8 cellular contexts compared by ENCODE assay signal in the genomic region with DNA sequence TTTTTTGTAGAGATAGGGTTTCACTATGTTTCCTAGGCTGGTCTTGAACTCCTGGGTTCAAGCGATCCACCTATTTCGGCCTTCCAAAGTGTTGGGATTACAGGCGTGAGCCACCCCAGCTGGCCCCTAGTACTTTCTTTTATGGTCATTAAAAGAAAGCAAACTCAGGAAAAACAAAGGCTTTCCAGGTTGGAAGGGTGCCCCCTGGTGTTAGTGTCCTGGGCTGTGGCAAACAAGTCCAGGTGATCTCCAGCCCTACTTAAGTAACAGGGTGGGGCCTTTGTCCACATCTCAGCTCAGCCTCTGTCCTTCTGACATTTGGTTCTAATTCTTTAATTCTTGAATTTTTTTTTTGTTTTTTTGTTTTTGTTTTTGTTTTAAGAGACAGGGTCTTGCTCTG. TPM values are rescaled to one million over a fixed set of nuclear protein-coding genes. Genes with fewer than 3 reads are reported as not detected.
DNase-seq lines count a peak whose midpoint lies in the region; ATAC-seq and TF ChIP-seq lines count a peak whose summit lies in the region.

No MANE protein-coding gene starts in this region.

- POLR2A ChIA-PET in WTC11 (lab: Charles Lee): interaction anchor here (0.7 kb wide), 1 partner anchor 74 kb away, joined by 3 read pairs; no protein-coding TSS in a partner anchor

- in situ Hi-C loops in HAP-1 (cut with MboI; ENCODE audit: low sequenced_read_pairs): no loop called here

- peak; percentile 84 for TF ChIP-seq CTCF in C4-2B (conservative IDR thresholded peaks at IDR 0.05)
- TF ChIP-seq CTCF in WTC11 (IDR thresholded peaks at IDR 0.05): 0 out of 2 replicates have a peak, but pooled peaks have one; percentile 22
- TF ChIP-seq CTCF in fibroblast of pulmonary artery (IDR thresholded peaks at IDR 0.05; ENCODE audit: low read length, missing control alignments): peak; percentile 69

- ATAC-seq in WTC11 (peak; percentile 46; the same call in 1 of the 2 replicates), esophagus mucosa (no peak), GM21737 (IDR thresholded peaks at IDR 0.05; ENCODE audit: unreplicated experiment) (no peak)

- CTCF ChIA-PET in WTC11 (lab: Charles Lee): interaction anchor here (0.6 to 17.3 kb wide), 27 partner anchors 9 to 132 kb away, joined by 3 to 293 read pairs (median 5); a partner anchor contains a TSS

- peaks cover 44% of the 10 kb centered on the region for H3K4me1 Mint-ChIP-seq in WTC11

- H3K27me3 ChIP-seq in HAP-1 (ENCODE audit: low read depth): no peaks in the 10 kb centered on the region

- DNase-seq in HAP-1 (ENCODE audit: low spot score in 2 of 2) (peak; percentile 30 to 77), WTC11 (ENCODE audit: low spot score) (peak; percentile 78), fibroblast of pulmonary artery (ENCODE audit: low read depth) (peak; percentile 57), AG08395 (ENCODE audit: low spot score) (no peak)
- DNase-seq in stimulated activated CD4-positive, alpha-beta T cell treated with anti-CD3 and anti-CD28 coated beads, Interleukin-4, amount 100 ng/mL, for 1 hour: peak; percentile 40

- H3K9me3 Mint-ChIP-seq in WTC11: no peaks in the 10 kb centered on the region

- H3K27ac Mint-ChIP-seq in WTC11: peak overlapping the region; percentile 88; the same call in 1 of the 2 replicates

- no peak overlapping the region for H3K27ac ChIP-seq in C4-2B

- H3K4me1 ChIP-seq in HAP-1: peaks cover 3% of the 10 kb centered on the region; the same call in 1 of the 2 replicates

- H3K27me3 Mint-ChIP-seq in WTC11 (ENCODE audit: low read depth): no peaks in the 10 kb centered on the region

- H3K9me3 ChIP-seq in HAP-1: no peaks in the 10 kb centered on the region

- no peak overlapping the region for H3K4me3 Mint-ChIP-seq in WTC11

- peaks cover 25% of the 10 kb centered on the region for H3K36me3 Mint-ChIP-seq in WTC11

- H3K36me3 ChIP-seq in HAP-1 (replicated peaks): no peaks in the 10 kb centered on the region; the same call in 1 of the 2 replicates

- H3K4me3 ChIP-seq in HAP-1: no peak overlapping the region
- no peak overlapping the region for H3K4me3 ChIP-seq in fibroblast of pulmonary artery (replicated peaks; ENCODE audit: low read depth, low read length)

TF ChIP-seq in WTC11, 78 proteins besides CTCF, POLR2A, EP300 and RAD21:
- no peak for TF ChIP-seq SOX15 (CRISPR knock-in tag; IDR thresholded peaks at IDR 0.05)
- no peak for TF ChIP-seq GRHL2 (CRISPR knock-in tag; IDR thresholded peaks at IDR 0.05; ENCODE audit: insufficient replicate concordance, severe bottlenecking)
- no peak for TF ChIP-seq SMAD3 (CRISPR knock-in tag; IDR thresholded peaks at IDR 0.05; ENCODE audit: borderline replicate concordance)
- no peak for TF ChIP-seq FOXJ3 (CRISPR knock-in tag; IDR thresholded peaks at IDR 0.05; ENCODE audit: borderline replicate concordance)
- TF ChIP-seq ZNF423 (CRISPR knock-in tag; IDR thresholded peaks at IDR 0.05): 0 out of 2 replicates have a peak, but pooled peaks have one; percentile 3

RNA-seq across cellular contexts. Expression of a gene that starts 6.9 kb away (rescaled TPM):
- total RNA-seq in WTC11 (2021): 155 to 172 TPM (median 162 TPM) in 3 replicates
- total RNA-seq in esophagus mucosa: 72.1 TPM

RNA-seq across cellular contexts. Expression of a gene that starts 32.5 kb away (rescaled TPM):
- 273 to 307 TPM (median 292 TPM) in 3 replicates for total RNA-seq in WTC11 (2021)
- 56.1 TPM for total RNA-seq in esophagus mucosa

RNA-seq across cellular contexts. Expression of a gene that starts 51.2 kb away (rescaled TPM):
- total RNA-seq in WTC11 (2021): 0.55 to 0.87 TPM (median 0.80 TPM) in 3 replicates
- total RNA-seq in esophagus mucosa: 52.1 TPM

Comparison
In these comparisons a context has a peak if more than half of its experiments do, and no peak if none do; other contexts are left out.
1. CTCF ChIP-seq: peak in every context shown above with its lines; median percentile 84 in C4-2B; 69 in fibroblast of pulmonary artery; 22 in WTC11.
2. RNA of a gene that starts 51.2 kb away (total RNA-seq): 52.1 TPM in esophagus mucosa (single experiment); 0.55 to 0.87 TPM in WTC11; every median in the first group is over 10 times any median in the second.